ENCODE assay signal across 17 cellular contexts in the genomic region with DNA sequence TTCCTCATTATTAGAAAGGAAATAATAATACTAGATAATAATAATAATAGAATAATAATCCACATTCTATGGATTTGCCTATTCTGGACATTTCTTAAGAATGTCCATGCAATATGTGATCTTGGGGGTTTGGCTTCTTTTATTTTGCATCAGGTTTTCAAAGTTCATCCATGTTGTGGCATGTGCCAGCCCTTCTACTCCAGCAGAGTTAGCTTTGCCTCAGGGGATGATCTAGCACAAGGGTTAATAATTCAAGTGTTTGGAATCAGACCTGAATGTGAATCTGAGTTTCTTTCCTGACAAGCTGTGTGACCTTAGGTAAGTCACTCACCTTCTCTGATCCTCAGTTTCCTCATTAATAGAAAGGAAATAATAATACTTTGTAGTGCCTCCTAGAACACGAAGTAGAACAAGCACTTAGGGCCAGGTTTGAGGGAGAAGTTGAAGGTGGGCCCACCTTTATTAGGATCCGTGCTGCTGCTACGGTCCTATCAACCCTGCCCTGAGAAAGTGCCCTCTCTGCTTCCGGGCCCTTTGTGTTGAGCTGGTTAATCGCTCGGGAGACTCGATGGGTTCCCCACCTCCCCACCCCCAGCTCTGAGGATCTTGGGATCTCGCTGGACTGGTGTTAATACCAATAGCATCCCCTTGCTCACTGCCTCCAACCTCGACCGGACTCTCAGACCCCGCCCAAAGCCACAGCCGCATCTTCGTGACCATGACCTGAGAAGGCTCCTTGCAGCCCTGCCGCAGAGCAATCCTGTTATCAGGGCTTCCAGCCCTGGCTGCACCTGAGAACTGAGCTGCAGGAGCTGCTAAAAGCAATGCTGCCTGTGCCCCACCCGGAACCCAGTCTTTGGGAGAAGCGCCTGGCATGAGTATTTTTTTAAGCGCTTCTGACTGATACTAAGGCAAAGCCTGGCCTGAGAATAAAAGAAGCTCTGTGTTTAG.
"Had no signal": no experiment of that assay in that cellular context is flagged by ENCODE, and none has a peak within 500 bp of the region (broad histone marks: within the 10 kb centered on the region; RNA-seq: fewer than 3 reads in every experiment).

No MANE protein-coding gene starts in this region.

- DNase-seq: activated CD4-positive, alpha-beta T cell treated with anti-CD3 and anti-CD28 coated beads for 48 hours; activated CD8-positive, alpha-beta memory T cell treated with anti-CD3 and anti-CD28 coated beads, Interleukin-2, amount 50 U/mL, for 48 hours; activated CD8-positive, alpha-beta T cell treated with anti-CD3 and anti-CD28 coated beads, Interleukin-2, amount 10 ng/mL, durations not matched to agents 7 days and 5 days; activated naive CD4-positive, alpha-beta T cell treated with anti-CD3 and anti-CD28 coated beads, Interleukin-2, amount 10 ng/mL, durations not matched to agents 7 days and 5 days; adrenal gland; central memory CD4-positive, alpha-beta T cell; effector CD8-positive, alpha-beta T cell; gastrocnemius medialis; islet precursor cell; mesenchymal stem cell; T1000; tibial artery; uterus had no signal

- H3K27me3 ChIP-seq: adrenal gland, gastrocnemius medialis, uterus had no signal

- H3K36me3 ChIP-seq: adrenal gland, gastrocnemius medialis, left lung, tibial artery, uterus had no signal

- H3K9me3 Mint-ChIP-seq: activated naive CD4-positive, alpha-beta T cell treated with anti-CD3 and anti-CD28 coated beads, Interleukin-2, amount 10 ng/mL, durations not matched to agents 7 days and 5 days; WTC11 had no signal

- H3K4me3 Mint-ChIP-seq: activated CD8-positive, alpha-beta T cell treated with anti-CD3 and anti-CD28 coated beads, Interleukin-2, amount 10 ng/mL, durations not matched to agents 7 days and 5 days; activated naive CD4-positive, alpha-beta T cell treated with anti-CD3 and anti-CD28 coated beads, Interleukin-2, amount 10 ng/mL, durations not matched to agents 7 days and 5 days; WTC11 had no signal

- H3K36me3 Mint-ChIP-seq: activated naive CD4-positive, alpha-beta T cell treated with anti-CD3 and anti-CD28 coated beads, Interleukin-2, amount 10 ng/mL, durations not matched to agents 7 days and 5 days; WTC11 had no signal

- H3K27ac Mint-ChIP-seq: activated CD8-positive, alpha-beta T cell treated with anti-CD3 and anti-CD28 coated beads, Interleukin-2, amount 10 ng/mL, durations not matched to agents 7 days and 5 days; activated naive CD4-positive, alpha-beta T cell treated with anti-CD3 and anti-CD28 coated beads, Interleukin-2, amount 10 ng/mL, durations not matched to agents 7 days and 5 days; WTC11 had no signal

- H3K4me1 ChIP-seq: adrenal gland, gastrocnemius medialis, left lung had no signal

- H3K9me3 ChIP-seq: adrenal gland, gastrocnemius medialis, left lung, tibial artery, uterus had no signal

- H3K4me3 ChIP-seq: adrenal gland, coronary artery, gastrocnemius medialis, left lung, skin epidermis, tibial artery, uterus had no signal

- H3K4me1 Mint-ChIP-seq: WTC11 had no signal

- ATAC-seq: activated CD8-positive, alpha-beta T cell treated with anti-CD3 and anti-CD28 coated beads, Interleukin-2, amount 10 ng/mL, durations not matched to agents 7 days and 5 days; gastrocnemius medialis; left lung; WTC11 had no signal

- H3K27ac ChIP-seq: adrenal gland, coronary artery, gastrocnemius medialis, left lung, skin epidermis, tibial artery, uterus had no signal
